In the genomic region with DNA sequence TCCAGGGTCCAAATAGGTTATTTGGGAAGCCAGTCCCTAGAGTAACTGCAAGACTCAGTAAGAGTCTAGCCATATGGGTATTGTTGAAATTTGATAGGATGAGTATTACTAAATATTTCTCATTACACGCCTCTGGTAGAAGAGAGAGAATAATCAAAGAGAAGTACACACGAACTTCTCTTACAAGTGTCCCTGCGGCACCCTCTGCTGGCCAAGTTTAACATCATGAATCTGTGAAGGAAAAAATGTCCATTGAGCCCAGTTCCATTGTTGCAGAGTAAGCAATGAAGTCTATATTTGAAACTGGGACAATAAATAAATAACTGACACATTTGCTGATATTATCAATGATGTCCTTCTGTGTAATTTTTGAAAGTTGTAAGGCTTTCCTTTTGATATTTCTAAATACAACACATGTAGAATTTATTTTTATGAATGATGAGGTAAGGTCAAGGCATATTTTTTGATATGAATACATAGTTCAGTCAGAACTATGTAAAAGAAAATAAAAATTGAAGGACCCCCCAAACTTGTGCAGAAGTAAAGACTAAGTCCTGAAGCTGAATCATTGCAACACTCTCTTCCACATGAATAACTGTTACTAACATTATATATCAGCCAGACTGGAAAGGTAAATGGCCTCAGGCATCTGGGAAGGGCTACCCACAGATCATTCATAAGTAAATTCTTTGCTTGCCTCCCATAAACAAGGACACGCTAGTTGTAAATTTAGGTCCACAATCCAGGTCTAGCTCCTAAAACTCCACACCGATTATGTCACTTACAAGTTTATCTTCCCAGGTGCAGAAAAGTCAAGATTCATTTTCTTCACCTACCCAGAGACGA, we compare ENCODE assay signal across 9 cellular contexts. TPM values are rescaled to one million over a fixed set of nuclear protein-coding genes. Genes with fewer than 3 reads are reported as not detected.
DNase-seq lines count a peak whose midpoint lies in the region; ATAC-seq, FAIRE-seq and TF ChIP-seq lines count a peak whose summit lies in the region.
"Had no signal": no experiment of that assay in that cellular context is flagged by ENCODE, and none has a peak within 500 bp of the region (broad histone marks: within the 10 kb centered on the region; RNA-seq: fewer than 3 reads in every experiment).

No MANE protein-coding gene starts in this region.

- no peak overlapping the region for H2BK120ac ChIP-seq in IMR-90 (ENCODE audit: low read depth, low read length)
- no peak overlapping the region for H2BK120ac ChIP-seq in H1 (replicated peaks; ENCODE audit: low read depth, low read length)

- no peaks in the 10 kb centered on the region; the same call in 1 of the 2 replicates for H3K27me3 ChIP-seq in IMR-90 (ENCODE audit: control insufficient read depth, insufficient read depth, low read length)
- no peaks in the 10 kb centered on the region for H3K27me3 ChIP-seq in H1 (replicated peaks in 1 of 4; ENCODE audit: control insufficient read depth in 3 of 4, extremely low read depth in 1 of 4, insufficient read depth in 3 of 4, low read length in 3 of 4)
- H3K27me3 ChIP-seq: BLaER1 had no signal

- ATAC-seq in IMR-90 (ENCODE audit: low read depth) (peak; percentile 73), HG02642 (IDR thresholded peaks at IDR 0.05; ENCODE audit: poor library complexity, unreplicated experiment) (no peak)

- TF ChIP-seq CTCF in IMR-90 (conservative IDR thresholded peaks at IDR 0.05; ENCODE audit: low read depth, low read length) (peak; percentile 78), H1 (IDR thresholded peaks at IDR 0.05; ENCODE audit: control extremely low read depth in 1 of 3, insufficient read depth in 1 of 3, low read depth in 1 of 3, low read length in 3 of 3) (peak in 2 of 3 experiments; percentile 65 to 71; a peak in 3 of 4 replicates)

- TF ChIP-seq EP300 in H1 (IDR thresholded peaks at IDR 0.05; ENCODE audit: borderline replicate concordance in 1 of 2, low read depth in 2 of 2, low read length in 2 of 2): no peak

- H4K5ac ChIP-seq in IMR-90 (ENCODE audit: low read depth, low read length): no peak overlapping the region
- H4K5ac ChIP-seq in H1 (ENCODE audit: insufficient read length, low read depth, low read length): no peak overlapping the region

- TF ChIP-seq RAD21 in IMR-90 (IDR thresholded peaks at IDR 0.05; ENCODE audit: low read length): peak; percentile 80
- TF ChIP-seq RAD21 in H1 (IDR thresholded peaks at IDR 0.05 in 1 of 2, conservative IDR thresholded peaks at IDR 0.05 in 1 of 2; ENCODE audit: low read depth in 2 of 2, low read length in 2 of 2): peak; percentile 83 to 84

- H3K36me3 ChIP-seq in IMR-90 (ENCODE audit: control insufficient read depth, insufficient read depth, low read length) (no peaks in the 10 kb centered on the region), H1 (ENCODE audit: control insufficient read depth in 2 of 4, insufficient read depth in 4 of 4, low read length in 3 of 4) (no peaks in the 10 kb centered on the region)
- H3K36me3 ChIP-seq: BLaER1 had no signal

- dilution Hi-C loops in IMR-90 (cut with HindIII; ENCODE audit: low sequenced_read_pairs, unreplicated experiment): no loop called here

- no TSS peak for BruUV-seq in IMR-90 (replicated peaks; lab: Mats Ljungman, UMichigan)

- H4K91ac ChIP-seq in IMR-90 (ENCODE audit: insufficient read depth, low read depth, low read length) (no peak overlapping the region), H1 (replicated peaks; ENCODE audit: insufficient read length, low read length) (no peak overlapping the region)

- H4K8ac ChIP-seq in IMR-90 (ENCODE audit: low read depth in 2 of 2, low read length in 2 of 2): no peak overlapping the region
- H4K8ac ChIP-seq in H1 (ENCODE audit: extremely low read depth, insufficient read depth, low read length): no peak overlapping the region

- H2AK9ac ChIP-seq in IMR-90 (replicated peaks; ENCODE audit: low read depth, low read length, poor library complexity): no peak overlapping the region

- H3K23ac ChIP-seq in IMR-90 (ENCODE audit: low read depth, low read length) (no peak overlapping the region), H1 (ENCODE audit: insufficient read length) (no peak overlapping the region)

- no peak overlapping the region for H2AFZ ChIP-seq in IMR-90 (replicated peaks; ENCODE audit: low read length, poor library complexity)
- no peak overlapping the region for H2AFZ ChIP-seq in H1 (ENCODE audit: low read length)

- no peak overlapping the region for H3K4ac ChIP-seq in IMR-90 (ENCODE audit: low read depth, low read length)
- no peak overlapping the region for H3K4ac ChIP-seq in H1 (replicated peaks; ENCODE audit: insufficient read length, low read depth, low read length)

- H3K14ac ChIP-seq in IMR-90 (replicated peaks; ENCODE audit: low read depth, low read length): no peak overlapping the region
- H3K14ac ChIP-seq in H1 (ENCODE audit: insufficient read length): no peak overlapping the region

- H3K4me1 ChIP-seq in IMR-90 (ENCODE audit: control insufficient read depth, insufficient read depth, low read length) (no peaks in the 10 kb centered on the region), H1 (replicated peaks in 1 of 4; ENCODE audit: control insufficient read depth in 3 of 4, insufficient read depth in 4 of 4, low read length in 3 of 4) (no peaks in the 10 kb centered on the region)
- H3K4me1 ChIP-seq: BLaER1 had no signal

- H2BK12ac ChIP-seq in H1 (ENCODE audit: low read depth, low read length): no peak overlapping the region

- CTCF ChIA-PET in IMR-90 (lab: Yijun Ruan, JAX): interaction anchor here (1.0 kb wide), 2 partner anchors 368 to 817 kb away, joined by 3 to 5 read pairs; a partner anchor contains a TSS
- CTCF ChIA-PET in H1 (lab: Charles Lee; ENCODE audit: partially characterized antibody): interaction anchor here (0.7 to 3.4 kb wide), 11 partner anchors 9 to 398 kb away, joined by 3 to 21 read pairs (median 4); a partner anchor contains a TSS

- peak; percentile 69 for FAIRE-seq in H1 (lab: Jason Lieb, UNC)

- H3K56ac ChIP-seq in IMR-90 (ENCODE audit: extremely low read depth, insufficient read depth, low read length) (no peak overlapping the region), H1 (replicated peaks; ENCODE audit: insufficient read length, low read depth, low read length) (no peak overlapping the region)

- WGBS in IMR-90 (ENCODE audit: extremely low coverage in 2 of 2, insufficient read length in 1 of 2), 2 experiments: 44% methylated on average over 3 of the region's 6 CpGs; no CpG with 5 or more reads in 1 of the 2 experiments
- whole genome bisulfite sequencing in H1 (ENCODE audit: extremely low coverage in 1 of 2, insufficient coverage in 1 of 2, insufficient read length in 1 of 2, insufficient replicate concordance in 2 of 2, low coverage in 1 of 2, low lambda C conversion rate in 2 of 2, missing lambda C conversion rate in 1 of 2), 2 experiments: 50% methylated on average over 6 of the region's 6 CpGs; no CpG with 5 or more reads in 1 of the 2 experiments

- no peak overlapping the region for H3K9ac ChIP-seq in IMR-90 (ENCODE audit: low read depth, low read length)
- H3K9ac ChIP-seq in H1 (replicated peaks in 1 of 4; ENCODE audit: extremely low read depth in 1 of 4, low read depth in 3 of 4, low read length in 3 of 4): no peak overlapping the region
- H3K9ac ChIP-seq: BLaER1 had no signal

- H4K20me1 ChIP-seq in IMR-90 (ENCODE audit: insufficient read depth, low read length): no peaks in the 10 kb centered on the region
- no peaks in the 10 kb centered on the region for H4K20me1 ChIP-seq in H1 (replicated peaks in 1 of 2; ENCODE audit: control insufficient read depth in 1 of 2, insufficient read depth in 2 of 2, low read length in 2 of 2)
- H4K20me1 ChIP-seq: BLaER1 had no signal

- no peaks in the 10 kb centered on the region for H3K79me2 ChIP-seq in H1 (ENCODE audit: control insufficient read depth in 1 of 2, insufficient read depth in 2 of 2, low read length in 2 of 2)

- no peak for TF ChIP-seq POLR2A in IMR-90 (IDR thresholded peaks at IDR 0.05; ENCODE audit: low read depth, low read length)
- no peak for TF ChIP-seq POLR2A in H1 (IDR thresholded peaks at IDR 0.05; ENCODE audit: control extremely low read depth in 1 of 2, low read depth in 2 of 2, low read length in 2 of 2)

- no peak overlapping the region for H2BK5ac ChIP-seq in IMR-90 (ENCODE audit: low read depth, low read length, poor library complexity, severe bottlenecking)
- H2BK5ac ChIP-seq in H1 (ENCODE audit: low read depth, low read length): no peak overlapping the region

- no peak overlapping the region for H3K4me2 ChIP-seq in IMR-90 (ENCODE audit: low read depth, low read length)
- H3K4me2 ChIP-seq in H1 (ENCODE audit: insufficient read depth in 1 of 2, low read depth in 2 of 2, low read length in 2 of 2): no peak overlapping the region
- H3K4me2 ChIP-seq: BLaER1 had no signal

- intact Hi-C loops in IMR-90 (cut with micrococcal nuclease): loop anchor here (1.0 to 10.0 kb wide), 5 partner anchors 180 to 818 kb away; a partner anchor contains a TSS

- no peaks in the 10 kb centered on the region for H3K23me2 ChIP-seq in H1 (ENCODE audit: low read depth, low read length)

- in situ Hi-C loops in IMR-90 (cut with MboI; ENCODE audit: low sequenced_read_pairs): no loop called here

- H2BK20ac ChIP-seq in IMR-90 (ENCODE audit: low read depth, low read length) (no peak overlapping the region), H1 (ENCODE audit: low read length) (no peak overlapping the region)

- H3K27ac ChIP-seq in IMR-90 (ENCODE audit: insufficient read depth, low read length) (no peak overlapping the region), H1 (ENCODE audit: low read depth, low read length) (no peak overlapping the region)
- H3K27ac ChIP-seq: BLaER1 had no signal

- H3K4me3 ChIP-seq in IMR-90 (ENCODE audit: insufficient read depth, low read depth, low read length) (no peak overlapping the region), H1 (ENCODE audit: extremely low read depth in 1 of 4, insufficient read depth in 2 of 4, low read depth in 3 of 4, low read length in 4 of 4) (no peak overlapping the region)
- H3K4me3 ChIP-seq: BLaER1 had no signal

- H2BK15ac ChIP-seq in IMR-90 (ENCODE audit: low read depth, low read length) (no peak overlapping the region), H1 (ENCODE audit: low read length) (no peak overlapping the region)

- POLR2A ChIA-PET in IMR-90 (lab: Charles Lee; ENCODE audit: unreplicated experiment) (no interaction called here), H1 (lab: Charles Lee; ENCODE audit: partially characterized antibody) (no interaction called here)

- H3K79me1 ChIP-seq in IMR-90 (ENCODE audit: low read depth in 1 of 2, low read length in 2 of 2) (no peaks in the 10 kb centered on the region), H1 (ENCODE audit: low read depth, low read length) (no peaks in the 10 kb centered on the region)

- H2AK5ac ChIP-seq in IMR-90 (ENCODE audit: low read depth, low read length) (no peak overlapping the region), H1 (ENCODE audit: low read depth, low read length) (no peak overlapping the region)

- no peaks in the 10 kb centered on the region for H3K9me1 ChIP-seq in IMR-90 (ENCODE audit: insufficient read depth, low read length)

- DNase-seq in NCI-H1436 (lab: John Stamatoyannopoulos, UW): peak; percentile 53
- no peak for DNase-seq in NCI-H1436 treated with DMSO at 0.1 percent for 48 hours (lab: John Stamatoyannopoulos, UW)
- peak; percentile 61 for DNase-seq in IMR-90
- peak; percentile 62 for DNase-seq in RKO (ENCODE audit: low spot score)
- DNase-seq in H1 (ENCODE audit: low read depth in 1 of 2, low spot score in 2 of 2): peak; percentile 2 to 70
- DNase-seq in midbrain (lab: John Stamatoyannopoulos, UW): peak; percentile 45
- DNase-seq in activated effector memory CD4-positive, alpha-beta T cell treated with anti-CD3 and anti-CD28 coated beads, Interleukin-2, amount 50 U/mL, for 16 hours: no peak

- H3K9me3 ChIP-seq in IMR-90 (ENCODE audit: control insufficient read depth, insufficient read depth, low read length) (no peaks in the 10 kb centered on the region), H1 (ENCODE audit: insufficient read depth in 2 of 2, low read depth in 1 of 2, low read length in 1 of 2) (no peaks in the 10 kb centered on the region)
- H3K9me3 ChIP-seq: BLaER1 had no signal

- H3K18ac ChIP-seq in IMR-90 (ENCODE audit: low read depth, low read length) (no peak overlapping the region), H1 (ENCODE audit: extremely low read depth, low read length) (no peak overlapping the region)

RNA-seq across cellular contexts. Expression of a gene that starts 10.0 kb away (rescaled TPM):
- not detected in 2 replicates for total RNA-seq in IMR-90 (2012; rRNA removed)
- polyA plus RNA-seq in IMR-90 (2012; rRNA removed) (not detected in 2 replicates), H1 (2011; rRNA removed) (not detected in 2 replicates)
- not detected in 2 replicates for polyA plus RNA-seq in IMR-90 (2012; cell fraction: cytosol; rRNA removed)
- polyA plus RNA-seq in IMR-90 (2012; cell fraction: nucleus; rRNA removed; ENCODE audit: low replicate concordance): 0.05 and 0.09 TPM in 2 replicates
- total RNA-seq in H1 (2021; fragmentation: NEBNext Ultra II Directional; extraction: Animal tissue kit (Norgen Biotek cat#: 25700)): not detected in 2 replicates
- polyA plus RNA-seq in H1 (2011; cell fraction: cytosol; rRNA removed): not detected
- polyA plus RNA-seq in H1 (2011; cell fraction: nucleus; rRNA removed): not detected
- polyA plus RNA-seq in H1 (2012, experiment 1 of 2): not detected in 4 replicates
- not detected for polyA plus RNA-seq in H1 (2012, experiment 2 of 2)
- not detected for polyA plus RNA-seq in H1 (2013, experiment 1 of 2)
- polyA plus RNA-seq in H1 (2013, experiment 2 of 2): 0.02 TPM
- not detected in 2 replicates for polyA minus RNA-seq in H1 (2011; rRNA and poly(A)+ RNA removed)
- not detected for polyA minus RNA-seq in H1 (2011; cell fraction: cytosol; rRNA and poly(A)+ RNA removed)
- not detected for polyA minus RNA-seq in H1 (2011; cell fraction: nucleus; rRNA and poly(A)+ RNA removed)

RNA-seq across cellular contexts. Expression of a gene that starts 41.7 kb away (rescaled TPM):
- total RNA-seq in IMR-90 (2012; rRNA removed): not detected in 2 replicates
- polyA plus RNA-seq in IMR-90 (2012; rRNA removed) (not detected in 2 replicates), H1 (2011; rRNA removed) (not detected in 2 replicates)
- not detected in 2 replicates for polyA plus RNA-seq in IMR-90 (2012; cell fraction: cytosol; rRNA removed)
- polyA plus RNA-seq in IMR-90 (2012; cell fraction: nucleus; rRNA removed; ENCODE audit: low replicate concordance): not detected in 2 replicates
- total RNA-seq in H1 (2021; fragmentation: NEBNext Ultra II Directional; extraction: Animal tissue kit (Norgen Biotek cat#: 25700)): not detected in 2 replicates
- not detected for polyA plus RNA-seq in H1 (2011; cell fraction: cytosol; rRNA removed)
- not detected for polyA plus RNA-seq in H1 (2011; cell fraction: nucleus; rRNA removed)
- polyA plus RNA-seq in H1 (2012, experiment 1 of 2): not detected in 4 replicates
- not detected for polyA plus RNA-seq in H1 (2012, experiment 2 of 2)
- polyA plus RNA-seq in H1 (2013, experiment 1 of 2): not detected
- not detected for polyA plus RNA-seq in H1 (2013, experiment 2 of 2)
- not detected in 2 replicates for polyA minus RNA-seq in H1 (2011; rRNA and poly(A)+ RNA removed)
- not detected for polyA minus RNA-seq in H1 (2011; cell fraction: cytosol; rRNA and poly(A)+ RNA removed)
- polyA minus RNA-seq in H1 (2011; cell fraction: nucleus; rRNA and poly(A)+ RNA removed): 0.70 TPM

RNA-seq across cellular contexts. Expression of a gene that starts 49.1 kb away (rescaled TPM):
- not detected in 2 replicates for total RNA-seq in IMR-90 (2012; rRNA removed)
- polyA plus RNA-seq in IMR-90 (2012; rRNA removed) (not detected in 2 replicates), H1 (2011; rRNA removed) (not detected in 2 replicates)
- polyA plus RNA-seq in IMR-90 (2012; cell fraction: cytosol; rRNA removed): not detected in 2 replicates
- polyA plus RNA-seq in IMR-90 (2012; cell fraction: nucleus; rRNA removed; ENCODE audit: low replicate concordance): not detected in 2 replicates
- not detected in 2 replicates for total RNA-seq in H1 (2021; fragmentation: NEBNext Ultra II Directional; extraction: Animal tissue kit (Norgen Biotek cat#: 25700))
- polyA plus RNA-seq in H1 (2011; cell fraction: cytosol; rRNA removed): not detected
- polyA plus RNA-seq in H1 (2011; cell fraction: nucleus; rRNA removed): not detected
- not detected in 4 replicates for polyA plus RNA-seq in H1 (2012, experiment 1 of 2)
- not detected for polyA plus RNA-seq in H1 (2012, experiment 2 of 2)
- not detected for polyA plus RNA-seq in H1 (2013, experiment 1 of 2)
- polyA plus RNA-seq in H1 (2013, experiment 2 of 2): not detected
- polyA minus RNA-seq in H1 (2011; rRNA and poly(A)+ RNA removed): not detected in 2 replicates
- polyA minus RNA-seq in H1 (2011; cell fraction: cytosol; rRNA and poly(A)+ RNA removed): not detected
- polyA minus RNA-seq in H1 (2011; cell fraction: nucleus; rRNA and poly(A)+ RNA removed): not detected

RNA-seq across cellular contexts. Expression of a gene that starts 54.8 kb away (rescaled TPM):
- not detected in 2 replicates for total RNA-seq in IMR-90 (2012; rRNA removed)
- polyA plus RNA-seq in IMR-90 (2012; rRNA removed) (not detected in 2 replicates), H1 (2011; rRNA removed) (not detected in 2 replicates)
- polyA plus RNA-seq in IMR-90 (2012; cell fraction: cytosol; rRNA removed): not detected in 2 replicates
- polyA plus RNA-seq in IMR-90 (2012; cell fraction: nucleus; rRNA removed; ENCODE audit: low replicate concordance): not detected in 2 replicates
- total RNA-seq in H1 (2021; fragmentation: NEBNext Ultra II Directional; extraction: Animal tissue kit (Norgen Biotek cat#: 25700)): not detected in 2 replicates
- polyA plus RNA-seq in H1 (2011; cell fraction: cytosol; rRNA removed): not detected
- not detected for polyA plus RNA-seq in H1 (2011; cell fraction: nucleus; rRNA removed)
- not detected in 4 replicates for polyA plus RNA-seq in H1 (2012, experiment 1 of 2)
- polyA plus RNA-seq in H1 (2012, experiment 2 of 2): not detected
- not detected for polyA plus RNA-seq in H1 (2013, experiment 1 of 2)
- polyA plus RNA-seq in H1 (2013, experiment 2 of 2): not detected
- polyA minus RNA-seq in H1 (2011; rRNA and poly(A)+ RNA removed): not detected in 2 replicates
- not detected for polyA minus RNA-seq in H1 (2011; cell fraction: cytosol; rRNA and poly(A)+ RNA removed)
- not detected for polyA minus RNA-seq in H1 (2011; cell fraction: nucleus; rRNA and poly(A)+ RNA removed)

RNA-seq across cellular contexts. Expression of a gene that starts 57.2 kb away (rescaled TPM):
- total RNA-seq in IMR-90 (2012; rRNA removed): not detected in 2 replicates
- polyA plus RNA-seq in IMR-90 (2012; rRNA removed): not detected in 2 replicates
- not detected in 2 replicates for polyA plus RNA-seq in IMR-90 (2012; cell fraction: cytosol; rRNA removed)
- polyA plus RNA-seq in IMR-90 (2012; cell fraction: nucleus; rRNA removed; ENCODE audit: low replicate concordance): not detected in 2 replicates
- total RNA-seq in H1 (2021; fragmentation: NEBNext Ultra II Directional; extraction: Animal tissue kit (Norgen Biotek cat#: 25700)): not detected in 2 replicates
- not detected in 2 replicates for polyA plus RNA-seq in H1 (2011; rRNA removed)
- not detected for polyA plus RNA-seq in H1 (2011; cell fraction: cytosol; rRNA removed)
- polyA plus RNA-seq in H1 (2011; cell fraction: nucleus; rRNA removed): not detected
- not detected in 4 replicates for polyA plus RNA-seq in H1 (2012, experiment 1 of 2)
- polyA plus RNA-seq in H1 (2012, experiment 2 of 2): not detected
- polyA plus RNA-seq in H1 (2013, experiment 1 of 2): not detected
- polyA plus RNA-seq in H1 (2013, experiment 2 of 2): not detected
- not detected in 2 replicates for polyA minus RNA-seq in H1 (2011; rRNA and poly(A)+ RNA removed)
- not detected for polyA minus RNA-seq in H1 (2011; cell fraction: cytosol; rRNA and poly(A)+ RNA removed)
- not detected for polyA minus RNA-seq in H1 (2011; cell fraction: nucleus; rRNA and poly(A)+ RNA removed)

Comparison
In these comparisons a context has a peak if more than half of its experiments do, and no peak if none do; other contexts are left out.
1. DNase-seq: peak in NCI-H1436 (single experiment), IMR-90 (single experiment), RKO (single experiment), H1 (2 of 2) and midbrain (single experiment); none in NCI-H1436 treated with DMSO at 0.1 percent for 48 hours (single experiment) and activated effector memory CD4-positive, alpha-beta T cell treated with anti-CD3 and anti-CD28 coated beads, Interleukin-2, amount 50 U/mL, for 16 hours (single experiment).